ENCODE assay signal across 27 cellular contexts in the genomic region with DNA sequence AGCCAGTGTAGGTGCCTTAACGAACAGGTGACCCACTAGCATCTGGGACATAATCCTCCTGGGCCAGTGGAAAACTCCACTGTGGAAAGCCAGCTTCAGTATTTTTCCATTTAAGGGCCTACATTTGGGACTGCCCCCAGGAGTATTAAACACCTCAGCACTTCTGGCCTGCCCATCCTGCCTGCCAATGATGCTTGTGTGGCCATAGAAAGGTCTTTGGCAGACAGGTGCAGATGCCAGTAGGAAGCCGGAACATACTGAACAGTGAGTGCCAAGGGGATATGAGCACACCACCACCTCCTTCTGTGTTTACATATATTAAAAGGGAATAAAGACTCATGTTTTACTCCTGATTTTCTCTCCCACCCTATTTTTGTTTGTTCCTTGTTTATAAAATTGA. TPM values are rescaled to one million over a fixed set of nuclear protein-coding genes. Genes with fewer than 3 reads are reported as not detected.
"Had no signal": no experiment of that assay in that cellular context is flagged by ENCODE, and none has a peak within 500 bp of the region (broad histone marks: within the 10 kb centered on the region; RNA-seq: fewer than 3 reads in every experiment).

No MANE protein-coding gene starts in this region.

- H3K4me3 Mint-ChIP-seq: endodermal cell; naive thymus-derived CD4-positive, alpha-beta T cell; stimulated activated memory B cell treated with anti-CD40 and anti-IgM and Interleukin-4, amounts not matched to agents 10 μg/mL and 1 μg/mL and 100 μg/mL, for 72 hours; stimulated activated naive CD8-positive, alpha-beta T cell treated with anti-CD3 and anti-CD28 coated beads, Interleukin-15, Interleukin-2, amounts not matched to agents 100 ng/mL and 50 ng/mL, for 24 hours had no signal

- H3K9me3 Mint-ChIP-seq: endodermal cell; naive thymus-derived CD4-positive, alpha-beta T cell; stimulated activated memory B cell treated with anti-CD40 and anti-IgM and Interleukin-4, amounts not matched to agents 10 μg/mL and 1 μg/mL and 100 μg/mL, for 72 hours; stimulated activated naive CD8-positive, alpha-beta T cell treated with anti-CD3 and anti-CD28 coated beads, Interleukin-15, Interleukin-2, amounts not matched to agents 100 ng/mL and 50 ng/mL, for 24 hours had no signal

- H3K4me3 ChIP-seq: heart left ventricle, spleen, testis, tibial nerve, upper lobe of right lung, vagina had no signal

- H3K4me1 Mint-ChIP-seq: naive thymus-derived CD4-positive, alpha-beta T cell had no signal

- H3K4me1 ChIP-seq: heart left ventricle, spleen, testis, tibial nerve, upper lobe of right lung, vagina had no signal

- FAIRE-seq: endothelial cell of umbilical vein, islet of Langerhans had no signal

- H3K27me3 Mint-ChIP-seq: naive thymus-derived CD4-positive, alpha-beta T cell; stimulated activated memory B cell treated with anti-CD40 and anti-IgM and Interleukin-4, amounts not matched to agents 10 μg/mL and 1 μg/mL and 100 μg/mL, for 72 hours; stimulated activated naive CD8-positive, alpha-beta T cell treated with anti-CD3 and anti-CD28 coated beads, Interleukin-15, Interleukin-2, amounts not matched to agents 100 ng/mL and 50 ng/mL, for 24 hours had no signal

- H3K27ac ChIP-seq: heart left ventricle, neutrophil, spleen, testis, tibial nerve, upper lobe of right lung, vagina had no signal

- DNase-seq: dermis blood vessel endothelial cell; erythroblast; foreskin melanocyte; heart left ventricle; hippocampal formation; kidney glomerular epithelial cell; naive thymus-derived CD4-positive, alpha-beta T cell; spleen; stimulated activated CD4-positive, alpha-beta T cell treated with anti-CD3 and anti-CD28 coated beads, Interleukin-15, amount 100 ng/mL, for 24 hours; stimulated activated CD4-positive, alpha-beta T cell treated with anti-CD3 and anti-CD28 coated beads, Interleukin-1b, Interleukin-23, amount 100 ng/mL, for 48 hours; stimulated activated CD4-positive, alpha-beta T cell treated with anti-CD3 and anti-CD28 coated beads, Interleukin-4, amount 100 ng/mL, for 24 hours; testis; upper lobe of right lung had no signal

- H3K27me3 ChIP-seq: heart left ventricle, neutrophil, spleen, testis, tibial nerve, upper lobe of right lung, vagina had no signal

- H3K27ac Mint-ChIP-seq: endodermal cell; stimulated activated memory B cell treated with anti-CD40 and anti-IgM and Interleukin-4, amounts not matched to agents 10 μg/mL and 1 μg/mL and 100 μg/mL, for 72 hours; stimulated activated naive CD8-positive, alpha-beta T cell treated with anti-CD3 and anti-CD28 coated beads, Interleukin-15, Interleukin-2, amounts not matched to agents 100 ng/mL and 50 ng/mL, for 24 hours had no signal

- H3K9me3 ChIP-seq: heart left ventricle, neutrophil, spleen, testis, tibial nerve, upper lobe of right lung, vagina had no signal

- ATAC-seq: heart left ventricle; naive thymus-derived CD4-positive, alpha-beta T cell; sciatic nerve; stimulated activated memory B cell treated with anti-CD40 and anti-IgM and Interleukin-4, amounts not matched to agents 10 μg/mL and 1 μg/mL and 100 μg/mL, for 72 hours; upper lobe of right lung had no signal

RNA-seq across cellular contexts. Expression of gene CHGB, which starts 59.1 kb away (rescaled TPM):
- total RNA-seq: dermis blood vessel endothelial cell, endothelial cell of umbilical vein, mesenteric fat pad, osteoblast, pulmonary artery endothelial cell, sciatic nerve, skeletal muscle tissue, upper lobe of right lung had no signal
- polyA plus RNA-seq: liver; naive thymus-derived CD4-positive, alpha-beta T cell had no signal
